13 cellular contexts compared by ENCODE assay signal in the genomic region with DNA sequence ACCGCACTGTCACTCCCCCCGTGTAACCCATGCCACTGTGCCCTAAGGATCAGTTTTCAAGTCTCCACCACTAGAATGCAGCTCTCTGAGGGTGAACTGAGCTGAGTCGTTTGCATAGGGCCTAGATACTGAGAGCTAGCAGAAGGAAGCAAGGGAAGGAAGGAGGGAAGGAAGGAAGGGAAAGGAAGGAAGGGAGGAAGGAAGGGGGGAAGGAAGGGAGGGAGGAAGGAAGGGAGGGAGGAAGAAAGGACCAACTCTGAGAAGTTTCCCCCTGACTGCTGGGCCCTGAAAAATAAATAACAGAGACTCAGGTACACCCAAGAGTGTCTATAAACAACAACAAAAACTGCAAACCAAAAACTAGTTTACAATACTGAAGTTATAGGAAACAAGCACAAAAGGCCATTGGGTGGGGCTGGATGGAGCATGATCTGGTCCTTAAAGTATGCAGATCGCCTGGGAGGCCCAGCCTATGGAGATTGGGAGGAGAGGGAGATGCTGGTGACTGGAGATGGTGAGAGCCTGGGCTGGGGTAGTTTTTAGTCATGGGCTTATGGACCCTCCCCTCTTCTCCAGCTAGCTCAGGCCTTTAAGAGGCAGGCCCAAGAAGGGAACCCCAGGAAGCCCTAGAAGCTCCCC. TPM values are rescaled to one million over a fixed set of nuclear protein-coding genes. Genes with fewer than 3 reads are reported as not detected.
DNase-seq lines count a peak whose midpoint lies in the region; ATAC-seq and TF ChIP-seq lines count a peak whose summit lies in the region.
"Had no signal": no experiment of that assay in that cellular context is flagged by ENCODE, and none has a peak within 500 bp of the region (broad histone marks: within the 10 kb centered on the region; RNA-seq: fewer than 3 reads in every experiment).

No MANE protein-coding gene starts in this region.

- H3K27me3 ChIP-seq in testis: no peaks in the 10 kb centered on the region

- intact Hi-C loops in testis (cut with DNase I; ENCODE audit: low total_unique reads): no loop called here

- peaks cover 20% of the 10 kb centered on the region for H3K4me1 Mint-ChIP-seq in activated naive CD4-positive, alpha-beta T cell treated with anti-CD3 and anti-CD28 coated beads, Interleukin-2, amount 50 U/mL, for 24 hours
- H3K4me1 Mint-ChIP-seq in T-helper 17 cell: peaks cover 18% of the 10 kb centered on the region

- no peak overlapping the region for H3K4me3 Mint-ChIP-seq in activated naive CD4-positive, alpha-beta T cell treated with anti-CD3 and anti-CD28 coated beads, Interleukin-2, amount 50 U/mL, for 24 hours
- H3K4me3 Mint-ChIP-seq in T-helper 17 cell: no peak overlapping the region

- ATAC-seq in T-helper 17 cell (no peak), HG03196 (IDR thresholded peaks at IDR 0.05; ENCODE audit: unreplicated experiment) (no peak)

- CTCF ChIA-PET in HEK293T (lab: Yijun Ruan, JAX): interaction anchor here (0.8 kb wide), 1 partner anchor 110 kb away, joined by 3 read pairs; no protein-coding TSS in a partner anchor

- no peaks in the 10 kb centered on the region for H3K36me3 ChIP-seq in testis (ENCODE audit: low read depth, missing control alignments)

- H3K4me1 ChIP-seq in testis: peaks cover 13% of the 10 kb centered on the region

- H3K4me3 ChIP-seq in testis: no peak overlapping the region
- H3K4me3 ChIP-seq: left ventricle myocardium inferior had no signal

- TF ChIP-seq CTCF in testis (IDR thresholded peaks at IDR 0.05): no peak

- DNase-seq in activated naive CD4-positive, alpha-beta T cell treated with anti-CD3 and anti-CD28 coated beads, Interleukin-2, amount 50 U/mL, for 16 hours: no peak
- DNase-seq in T-helper 17 cell: no peak
- DNase-seq in iris pigment epithelial cell (ENCODE audit: low read depth): peak; percentile 14
- no peak for DNase-seq in testis
- DNase-seq in NOMO-1 treated with dmso at 0.1 percent for 144 hours (lab: John Stamatoyannopoulos, UW; ENCODE audit: unreplicated experiment): no peak
- no peak for DNase-seq in HEK293T (ENCODE audit: extremely low spot score)
- DNase-seq: AML-193; central memory CD4-positive, alpha-beta T cell; left ventricle myocardium inferior; stimulated activated CD4-positive, alpha-beta T cell treated with anti-CD3 and anti-CD28 coated beads, Interleukin-4, amount 100 ng/mL, for 4 hours had no signal

- POLR2A ChIA-PET in HEK293T (lab: Yijun Ruan, JAX): interaction anchor here (0.7 to 6.8 kb wide), 2 partner anchors 16 to 46 kb away, joined by 3 to 77 read pairs; a partner anchor contains a TSS

- H3K36me3 Mint-ChIP-seq in activated naive CD4-positive, alpha-beta T cell treated with anti-CD3 and anti-CD28 coated beads, Interleukin-2, amount 50 U/mL, for 24 hours: peaks cover 3% of the 10 kb centered on the region
- H3K36me3 Mint-ChIP-seq in T-helper 17 cell (ENCODE audit: low read depth): peaks cover 3% of the 10 kb centered on the region

- TF ChIP-seq POLR2A in testis (IDR thresholded peaks at IDR 0.05): no peak

- peak overlapping the region; percentile 92 to 97 for H3K27ac ChIP-seq in testis

- WGBS in testis, 2 donors: 46 to 57% methylated on average over 4 of the region's 4 CpGs

- peak overlapping the region; percentile 99 for H3K27ac Mint-ChIP-seq in activated naive CD4-positive, alpha-beta T cell treated with anti-CD3 and anti-CD28 coated beads, Interleukin-2, amount 50 U/mL, for 24 hours
- peak overlapping the region; percentile 98 for H3K27ac Mint-ChIP-seq in T-helper 17 cell

- H3K27me3 Mint-ChIP-seq in activated naive CD4-positive, alpha-beta T cell treated with anti-CD3 and anti-CD28 coated beads, Interleukin-2, amount 50 U/mL, for 24 hours: no peaks in the 10 kb centered on the region
- no peaks in the 10 kb centered on the region for H3K27me3 Mint-ChIP-seq in T-helper 17 cell

- H3K9me3 ChIP-seq in T-helper 17 cell (ENCODE audit: control insufficient read depth, low read length, poor library complexity, severe bottlenecking) (no peaks in the 10 kb centered on the region), testis (no peaks in the 10 kb centered on the region)
- H3K9me3 ChIP-seq: left ventricle myocardium inferior had no signal

- no peaks in the 10 kb centered on the region for H3K9me3 Mint-ChIP-seq in activated naive CD4-positive, alpha-beta T cell treated with anti-CD3 and anti-CD28 coated beads, Interleukin-2, amount 50 U/mL, for 24 hours

TF ChIP-seq in HEK293T, 16 proteins besides CTCF, POLR2A, EP300 and RAD21:
- TF ChIP-seq FOXK2 (IDR thresholded peaks at IDR 0.05) (no peak), ELF4 (IDR thresholded peaks at IDR 0.05) (no peak), LEF1 (IDR thresholded peaks at IDR 0.05; ENCODE audit: borderline replicate concordance) (no peak), SUZ12 (IDR thresholded peaks at IDR 0.05) (no peak), CTBP1 (IDR thresholded peaks at IDR 0.05; ENCODE audit: borderline replicate concordance) (no peak), ARNT (IDR thresholded peaks at IDR 0.05) (no peak), FOXM1 (IDR thresholded peaks at IDR 0.05; ENCODE audit: borderline replicate concordance) (no peak)
- TF ChIP-seq, protein P1, sequence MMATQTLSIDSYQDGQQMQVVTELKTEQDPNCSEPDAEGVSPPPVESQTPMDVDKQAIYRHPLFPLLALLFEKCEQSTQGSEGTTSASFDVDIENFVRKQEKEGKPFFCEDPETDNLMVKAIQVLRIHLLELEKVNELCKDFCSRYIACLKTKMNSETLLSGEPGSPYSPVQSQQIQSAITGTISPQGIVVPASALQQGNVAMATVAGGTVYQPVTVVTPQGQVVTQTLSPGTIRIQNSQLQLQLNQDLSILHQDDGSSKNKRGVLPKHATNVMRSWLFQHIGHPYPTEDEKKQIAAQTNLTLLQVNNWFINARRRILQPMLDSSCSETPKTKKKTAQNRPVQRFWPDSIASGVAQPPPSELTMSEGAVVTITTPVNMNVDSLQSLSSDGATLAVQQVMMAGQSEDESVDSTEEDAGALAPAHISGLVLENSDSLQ (IDR thresholded peaks at IDR 0.05): no peak
TF ChIP-seq in HEK293T: peak in this region for 0.

RNA-seq across cellular contexts. Expression of a gene that starts 1.7 kb away (rescaled TPM):
- 10 to 100 TPM; 31.4 to 37.5 TPM for total RNA-seq in T-helper 17 cell
- total RNA-seq in testis: 100 to 1,000 TPM; 101 to 126 TPM
- 349 TPM for polyA plus RNA-seq in testis (ENCODE audit: insufficient read depth, low read depth, low replicate concordance)

RNA-seq across cellular contexts. Expression of a gene that starts 15.6 kb away (rescaled TPM):
- total RNA-seq in T-helper 17 cell (under 1 TPM in 1 of 2 donors, not detected in 1; 0.99 TPM), testis (10 to 100 TPM; 50.7 to 72.1 TPM)
- polyA plus RNA-seq in testis (ENCODE audit: insufficient read depth, low read depth, low replicate concordance): 199 TPM

RNA-seq across cellular contexts. Expression of a gene that starts 16.9 kb away (rescaled TPM):
- total RNA-seq in T-helper 17 cell (10 to 100 TPM in 1 of 2 donors, 1 to 10 TPM in 1; 2.9 to 13.0 TPM), testis (1 to 10 TPM; 2.0 to 4.9 TPM)
- 3.8 TPM for polyA plus RNA-seq in testis (ENCODE audit: insufficient read depth, low read depth, low replicate concordance)
- total RNA-seq: pulmonary artery endothelial cell had no signal

Comparison
In these comparisons a context has a peak if more than half of its experiments do, and no peak if none do; other contexts are left out.
1. RNA of a gene that starts 15.6 kb away (total RNA-seq): 50.7 to 72.1 TPM in testis; 0.99 TPM in T-helper 17 cell; every median in the first group is over 10 times any median in the second.